In genomic region chr2:50491541-50492114, GRCh38 we compare ENCODE assay signal across 8 cellular contexts.
DNase-seq lines count a peak whose midpoint lies in the region; ATAC-seq lines count a peak whose summit lies in the region.

No MANE protein-coding gene starts in this region.

- no peaks in the 10 kb centered on the region for H3K36me3 Mint-ChIP-seq in memory B cell

- no peaks in the 10 kb centered on the region for H3K9me3 Mint-ChIP-seq in memory B cell

- H3K9me3 ChIP-seq in NT2/D1 (ENCODE audit: insufficient read depth, low read length), result no peaks in the 10 kb centered on the region

- peaks cover 4% of the 10 kb centered on the region for H3K4me1 Mint-ChIP-seq in memory B cell

- no peaks in the 10 kb centered on the region for H3K27me3 ChIP-seq in NT2/D1 (ENCODE audit: insufficient read depth, insufficient read length)

- no peaks in the 10 kb centered on the region for H3K36me3 ChIP-seq in NT2/D1 (ENCODE audit: insufficient read depth, insufficient read length, low read length)

- ATAC-seq in GM19455 (IDR thresholded peaks at IDR 0.05; ENCODE audit: unreplicated experiment), result peak; percentile 61
- ATAC-seq in HG03442 (IDR thresholded peaks at IDR 0.05; ENCODE audit: unreplicated experiment), result peak; percentile 74
- peak; percentile 56 for ATAC-seq in memory B cell (ENCODE audit: low read depth)

- H3K4me3 Mint-ChIP-seq in memory B cell, result no peak overlapping the region

- DNase-seq in SHP77 (lab: John Stamatoyannopoulos, UW) (peak; percentile 13 to 46), SHP77 treated with DMSO at 0.1 percent for 48 hours (lab: John Stamatoyannopoulos, UW) (no peak), NT2/D1 (ENCODE audit: low read depth, low spot score) (peak; percentile 2), dermis microvascular lymphatic vessel endothelial cell (ENCODE audit: low read depth in 2 of 2) (peak; percentile 4 to 49), memory B cell (ENCODE audit: low spot score in 2 of 2) (no peak), T-helper 9 cell (no peak)

- peaks cover 3% of the 10 kb centered on the region for H3K27me3 Mint-ChIP-seq in memory B cell

- H3K4me3 ChIP-seq in NT2/D1 (ENCODE audit: insufficient read length, low read depth), result no peak overlapping the region

- H3K4me1 ChIP-seq in NT2/D1 (ENCODE audit: insufficient read depth, insufficient read length), result no peaks in the 10 kb centered on the region

- no peak overlapping the region for H3K9ac ChIP-seq in NT2/D1 (ENCODE audit: insufficient read length, low read depth)

- no peak overlapping the region for H3K27ac Mint-ChIP-seq in memory B cell

Comparison
In these comparisons a context has a peak if more than half of its experiments do, and no peak if none do; other contexts are left out.
1. DNase-seq: peak in SHP77 (2 of 2), NT2/D1 (single experiment) and dermis microvascular lymphatic vessel endothelial cell (2 of 2); none in SHP77 treated with DMSO at 0.1 percent for 48 hours (single experiment), memory B cell (0 of 2) and T-helper 9 cell (single experiment).
2. Peak in every context shown above with its lines, with median percentiles within 50 percentile points of each other: ATAC-seq.